ENCODE assay signal across 8 cellular contexts in genomic region chr2:203814661-203815540, GRCh38. TPM values are rescaled to one million over a fixed set of nuclear protein-coding genes. Genes with fewer than 3 reads are reported as not detected.
DNase-seq lines count a peak whose midpoint lies in the region; ATAC-seq and TF ChIP-seq lines count a peak whose summit lies in the region.

No MANE protein-coding gene starts in this region.

- H3K9me3 ChIP-seq in NT2/D1 (ENCODE audit: insufficient read depth, low read length) (no peaks in the 10 kb centered on the region), esophagus squamous epithelium (no peaks in the 10 kb centered on the region), upper lobe of left lung (no peaks in the 10 kb centered on the region)

- no peak overlapping the region for H3K9ac ChIP-seq in NT2/D1 (ENCODE audit: insufficient read length, low read depth)

- H3K27me3 Mint-ChIP-seq in nephron (ENCODE audit: low read depth): peaks cover 14% of the 10 kb centered on the region

- ATAC-seq in GM21390 (IDR thresholded peaks at IDR 0.05; ENCODE audit: unreplicated experiment): peak; percentile 84
- ATAC-seq in upper lobe of left lung (ENCODE audit: low FRiP score in 2 of 2): peak; percentile 74 to 85

- no peaks in the 10 kb centered on the region for H3K9me3 Mint-ChIP-seq in nephron

- DNase-seq in DMS153 (lab: John Stamatoyannopoulos, UW): peak; percentile 69
- DNase-seq in NT2/D1 (ENCODE audit: low read depth, low spot score): peak; percentile 47
- peak; percentile 42 for DNase-seq in activated T-cell treated with anti-CD3 and anti-CD28 coated beads for 24 hours (ENCODE audit: low read depth)
- DNase-seq in esophagus squamous epithelium (lab: John Stamatoyannopoulos, UW): no peak
- DNase-seq in upper lobe of left lung: peak in 1 of 2 donors; percentile 60

- no peaks in the 10 kb centered on the region for H3K36me3 Mint-ChIP-seq in nephron (ENCODE audit: low read depth)

- peak; percentile 87 for TF ChIP-seq RAD21 in Ishikawa (IDR thresholded peaks at IDR 0.05; ENCODE audit: low read depth)

- H3K27me3 ChIP-seq in NT2/D1 (ENCODE audit: insufficient read depth, insufficient read length) (no peaks in the 10 kb centered on the region), esophagus squamous epithelium (peaks cover 0 to 12% (median 0%) of the 10 kb centered on the region in 4 donors), upper lobe of left lung (no peaks in the 10 kb centered on the region)

- intact Hi-C loops in esophagus squamous epithelium (cut with DNase I): loop anchor here (10.0 kb wide), 1 partner anchor 160 kb away; no protein-coding TSS in a partner anchor

- TF ChIP-seq EP300 in Ishikawa (IDR thresholded peaks at IDR 0.05; ENCODE audit: borderline replicate concordance): no peak
- no peak for TF ChIP-seq EP300 in upper lobe of left lung (IDR thresholded peaks at IDR 0.05)

- WGBS in esophagus squamous epithelium, 2 donors: 34 to 35% methylated on average over 10 of the region's 10 CpGs
- WGBS in upper lobe of left lung, 2 donors: 33% methylated on average over 10 of the region's 10 CpGs

- peaks cover 13% of the 10 kb centered on the region for H3K4me1 Mint-ChIP-seq in nephron

- peak overlapping the region; percentile 14 to 41 (median 22) for H3K27ac Mint-ChIP-seq in nephron

- H3K36me3 ChIP-seq in NT2/D1 (ENCODE audit: insufficient read depth, insufficient read length, low read length) (no peaks in the 10 kb centered on the region), esophagus squamous epithelium (no peaks in the 10 kb centered on the region), upper lobe of left lung (no peaks in the 10 kb centered on the region)

- TF ChIP-seq POLR2A in esophagus squamous epithelium (IDR thresholded peaks at IDR 0.05) (no peak), upper lobe of left lung (IDR thresholded peaks at IDR 0.05) (no peak)

- H3K4me1 ChIP-seq in NT2/D1 (ENCODE audit: insufficient read depth, insufficient read length) (no peaks in the 10 kb centered on the region), esophagus squamous epithelium (peaks cover 0 to 46% (median 2%) of the 10 kb centered on the region in 3 donors), upper lobe of left lung (peaks cover 26 to 40% (median 35%) of the 10 kb centered on the region in 4 donors)

- H3K27ac ChIP-seq in esophagus squamous epithelium: no peak overlapping the region
- peak overlapping the region in 1 of 4 donors; percentile 35 for H3K27ac ChIP-seq in upper lobe of left lung

- H3K4me3 ChIP-seq in NT2/D1 (ENCODE audit: insufficient read length, low read depth) (no peak overlapping the region), esophagus squamous epithelium (peak overlapping the region in 1 of 4 donors; percentile 21), upper lobe of left lung (no peak overlapping the region)

- peak overlapping the region in 1 of 3 experiments; percentile 17 for H3K4me3 Mint-ChIP-seq in nephron

- TF ChIP-seq CTCF in esophagus squamous epithelium (IDR thresholded peaks at IDR 0.05) (peak in 5 of 6 experiments; percentile 70 to 88 (median 74)), nephron (IDR thresholded peaks at IDR 0.05; ENCODE audit: unreplicated experiment in 3 of 3) (peak; percentile 82 to 84 (median 83)), upper lobe of left lung (IDR thresholded peaks at IDR 0.05) (peak; percentile 66 to 91 (median 80))

TF ChIP-seq in Ishikawa, 13 proteins besides CTCF, POLR2A, EP300 and RAD21:
- TF ChIP-seq NFIC (IDR thresholded peaks at IDR 0.05): no peak
- TF ChIP-seq CEBPB (IDR thresholded peaks at IDR 0.05): no peak
- TF ChIP-seq TAF1 (IDR thresholded peaks at IDR 0.05; ENCODE audit: low read depth): no peak
- no peak for TF ChIP-seq FOXM1 (IDR thresholded peaks at IDR 0.05; ENCODE audit: borderline replicate concordance, low read depth)
- TF ChIP-seq EGR1 (IDR thresholded peaks at IDR 0.05): no peak
- no peak for TF ChIP-seq CREB1 (IDR thresholded peaks at IDR 0.05; ENCODE audit: low read depth)
- no peak for TF ChIP-seq ZBTB7A (IDR thresholded peaks at IDR 0.05; ENCODE audit: low read depth)
- TF ChIP-seq REST (IDR thresholded peaks at IDR 0.05; ENCODE audit: low read depth): no peak
- no peak for TF ChIP-seq TEAD4 (IDR thresholded peaks at IDR 0.05)
- TF ChIP-seq, protein P1, sequence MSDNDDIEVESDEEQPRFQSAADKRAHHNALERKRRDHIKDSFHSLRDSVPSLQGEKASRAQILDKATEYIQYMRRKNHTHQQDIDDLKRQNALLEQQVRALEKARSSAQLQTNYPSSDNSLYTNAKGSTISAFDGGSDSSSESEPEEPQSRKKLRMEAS (IDR thresholded peaks at IDR 0.05): no peak
- TF ChIP-seq YY1 (IDR thresholded peaks at IDR 0.05; ENCODE audit: low read depth): no peak

RNA-seq across cellular contexts. Expression of gene CTLA4, which starts 52.7 kb away (rescaled TPM):
- total RNA-seq in esophagus squamous epithelium: 1 to 10 TPM in 2 of 4 donors, under 1 TPM in 2; 0.79 to 6.0 (median 0.99) TPM
- total RNA-seq in upper lobe of left lung: 1 to 10 TPM in 4 of 6 donors, under 1 TPM in 2; 0.33 to 3.1 (median 1.1) TPM
